ENCODE assay signal across 10 cellular contexts in genomic region chr10:11328264-11329054, GRCh38.
A peak's percentile ranks its signal among the peaks of the same experiment; 100 is the strongest.
DNase-seq lines count a peak whose midpoint lies in the region; ATAC-seq and TF ChIP-seq lines count a peak whose summit lies in the region.
"Had no signal": no experiment of that assay in that cellular context is flagged by ENCODE, and none has a peak within 500 bp of the region (broad histone marks: within the 10 kb centered on the region; RNA-seq: fewer than 3 reads in every experiment).

No MANE protein-coding gene starts in this region.

- POLR2A ChIA-PET in naive thymus-derived CD4-positive, alpha-beta T cell (lab: Charles Lee) = interaction anchor here (1.1 to 1.3 kb wide), 2 partner anchors 14 to 32 kb away, joined by 4 to 6 read pairs; no protein-coding TSS in a partner anchor

- no peak overlapping the region for H3K4me3 Mint-ChIP-seq in naive thymus-derived CD4-positive, alpha-beta T cell

- CTCF ChIA-PET in naive thymus-derived CD4-positive, alpha-beta T cell (lab: Charles Lee) = interaction anchor here (1.2 kb wide), 1 partner anchor 68 kb away, joined by 3 read pairs; no protein-coding TSS in a partner anchor

- DNase-seq in AG10803 (ENCODE audit: low read depth) = peak; percentile 36
- DNase-seq in NB4 (ENCODE audit: low read depth) = peak; percentile 68
- DNase-seq in coronary artery (ENCODE audit: low spot score) = no peak
- DNase-seq in naive thymus-derived CD4-positive, alpha-beta T cell = no peak
- DNase-seq in NCI-H2196 treated with DMSO at 0.1 percent for 48 hours (lab: John Stamatoyannopoulos, UW; ENCODE audit: unreplicated experiment) = no peak
- no peak for DNase-seq in effector CD4-positive, alpha-beta T cell
- DNase-seq in erythroblast (lab: John Stamatoyannopoulos, UW) = no peak
- no peak for DNase-seq in SHP77 treated with DMSO at 0.1 percent for 48 hours (lab: John Stamatoyannopoulos, UW)
- DNase-seq: MM.1S had no signal

- peak overlapping the region in 8 of 9 donors; percentile 54 to 93 (median 83) for H3K27ac Mint-ChIP-seq in naive thymus-derived CD4-positive, alpha-beta T cell

- peaks cover 0 to 6% (median 0%) of the 10 kb centered on the region in 11 donors for H3K9me3 Mint-ChIP-seq in naive thymus-derived CD4-positive, alpha-beta T cell

- H3K4me1 ChIP-seq in naive thymus-derived CD4-positive, alpha-beta T cell (ENCODE audit: control insufficient read depth in 2 of 2, insufficient read depth in 2 of 2, low read length in 2 of 2) = peaks cover 0 to 7% of the 10 kb centered on the region in 2 donors

- H3K4me1 Mint-ChIP-seq in naive thymus-derived CD4-positive, alpha-beta T cell = peaks cover 24 to 74% (median 50%) of the 10 kb centered on the region in 7 donors

- H3K27ac ChIP-seq in coronary artery = peak overlapping the region; percentile 2 to 81
- H3K27ac ChIP-seq in naive thymus-derived CD4-positive, alpha-beta T cell (ENCODE audit: low read depth, low read length) = no peak overlapping the region
- H3K27ac ChIP-seq: C4-2B had no signal

- H3K36me3 ChIP-seq in naive thymus-derived CD4-positive, alpha-beta T cell (ENCODE audit: control insufficient read depth in 2 of 3, insufficient read depth in 3 of 3, low read length in 3 of 3) = peaks cover 36 to 84% (median 65%) of the 10 kb centered on the region in 3 experiments

- no peaks in the 10 kb centered on the region for H3K27me3 Mint-ChIP-seq in naive thymus-derived CD4-positive, alpha-beta T cell

- intact Hi-C loops in naive thymus-derived CD4-positive, alpha-beta T cell (cut with micrococcal nuclease) = no loop called here

- H3K36me3 Mint-ChIP-seq in naive thymus-derived CD4-positive, alpha-beta T cell = peaks cover 26 to 61% (median 49%) of the 10 kb centered on the region in 5 donors

- no peak for TF ChIP-seq CTCF in AG10803 (conservative IDR thresholded peaks at IDR 0.05; ENCODE audit: low read length)
- no peak for TF ChIP-seq CTCF in NB4 (IDR thresholded peaks at IDR 0.05; ENCODE audit: low read depth, low read length)
- TF ChIP-seq CTCF in coronary artery (IDR thresholded peaks at IDR 0.05) = no peak

- ATAC-seq in naive thymus-derived CD4-positive, alpha-beta T cell = peak; percentile 44

- no peaks in the 10 kb centered on the region for H3K9me3 ChIP-seq in naive thymus-derived CD4-positive, alpha-beta T cell (ENCODE audit: control insufficient read depth in 2 of 3, low read length in 3 of 3)

- H3K4me3 ChIP-seq in AG10803 (ENCODE audit: low read length) (peak overlapping the region; percentile 2), NB4 (ENCODE audit: low read depth, low read length) (peak overlapping the region; percentile 34), coronary artery (peak overlapping the region; percentile 23)
- H3K4me3 ChIP-seq in naive thymus-derived CD4-positive, alpha-beta T cell (ENCODE audit: low read length) = no peak overlapping the region

- TF ChIP-seq POLR2A in NB4 (IDR thresholded peaks at IDR 0.05; ENCODE audit: extremely low read depth, insufficient read length) (no peak), erythroblast (IDR thresholded peaks at IDR 0.05; ENCODE audit: low read length) (no peak)

- no peaks in the 10 kb centered on the region for H3K27me3 ChIP-seq in naive thymus-derived CD4-positive, alpha-beta T cell (ENCODE audit: control insufficient read depth in 2 of 2, insufficient read depth in 2 of 2, low read length in 2 of 2)

Comparison
In these comparisons a context has a peak if more than half of its experiments do, and no peak if none do; other contexts are left out.
1. DNase-seq: peak in AG10803 (single experiment) and NB4 (single experiment); none in coronary artery (single experiment), naive thymus-derived CD4-positive, alpha-beta T cell (0 of 9), NCI-H2196 treated with DMSO at 0.1 percent for 48 hours (single experiment), effector CD4-positive, alpha-beta T cell (single experiment), erythroblast (0 of 2) and SHP77 treated with DMSO at 0.1 percent for 48 hours (single experiment).